Comparison of ENCODE assay signal across 16 cellular contexts in genomic region chr6:133893324-133893692, GRCh38. TPM values are rescaled to one million over a fixed set of nuclear protein-coding genes. Genes with fewer than 3 reads are reported as not detected.
A peak's percentile ranks its signal among the peaks of the same experiment; 100 is the strongest.
DNase-seq lines count a peak whose midpoint lies in the region; ATAC-seq and TF ChIP-seq lines count a peak whose summit lies in the region.
"Had no signal": no experiment of that assay in that cellular context is flagged by ENCODE, and none has a peak within 500 bp of the region (broad histone marks: within the 10 kb centered on the region; RNA-seq: fewer than 3 reads in every experiment).

No MANE protein-coding gene starts in this region.

- peaks cover 17 to 57% (median 43%) of the 10 kb centered on the region in 7 donors for H3K4me1 Mint-ChIP-seq in naive thymus-derived CD4-positive, alpha-beta T cell

- H3K27me3 ChIP-seq in right atrium auricular region (peaks cover 11 to 53% of the 10 kb centered on the region in 2 donors), esophagus (ENCODE audit: control insufficient read depth in 1 of 2, insufficient read depth in 2 of 2, low read length in 2 of 2) (peaks cover 0 to 30% of the 10 kb centered on the region in 2 donors), foreskin keratinocyte (peaks cover 99% of the 10 kb centered on the region)
- peaks cover 14 to 37% of the 10 kb centered on the region in 2 donors for H3K27me3 ChIP-seq in naive thymus-derived CD4-positive, alpha-beta T cell (ENCODE audit: control insufficient read depth in 2 of 2, insufficient read depth in 2 of 2, low read length in 2 of 2)

- H3K9me3 ChIP-seq in right atrium auricular region = no peaks in the 10 kb centered on the region
- H3K9me3 ChIP-seq in esophagus (ENCODE audit: control insufficient read depth in 2 of 2, insufficient read depth in 1 of 2, low read depth in 1 of 2, low read length in 1 of 2) = peaks cover 0 to 8% of the 10 kb centered on the region in 2 donors
- no peaks in the 10 kb centered on the region for H3K9me3 ChIP-seq in naive thymus-derived CD4-positive, alpha-beta T cell (ENCODE audit: control insufficient read depth in 2 of 3, low read length in 3 of 3)
- H3K9me3 ChIP-seq: uterus had no signal

- H3K36me3 ChIP-seq in right atrium auricular region (no peaks in the 10 kb centered on the region), esophagus (ENCODE audit: control insufficient read depth in 2 of 2, insufficient read depth in 2 of 2, low read length in 1 of 2) (no peaks in the 10 kb centered on the region), urinary bladder (ENCODE audit: insufficient read depth) (no peaks in the 10 kb centered on the region)
- no peaks in the 10 kb centered on the region for H3K36me3 ChIP-seq in naive thymus-derived CD4-positive, alpha-beta T cell (ENCODE audit: control insufficient read depth in 2 of 3, insufficient read depth in 3 of 3, low read length in 3 of 3)
- H3K36me3 ChIP-seq: uterus had no signal

- H3K4me3 ChIP-seq in right atrium auricular region (peak overlapping the region in 1 of 2 donors; percentile 53), esophagus (ENCODE audit: low read depth in 1 of 2, low read length in 2 of 2) (no peak overlapping the region), urinary bladder (ENCODE audit: low read depth, low read length) (peak overlapping the region; percentile 51)
- no peak overlapping the region for H3K4me3 ChIP-seq in naive thymus-derived CD4-positive, alpha-beta T cell (ENCODE audit: low read length)
- H3K4me3 ChIP-seq: dorsolateral prefrontal cortex had no signal

- POLR2A ChIA-PET in naive thymus-derived CD4-positive, alpha-beta T cell (lab: Charles Lee) = no interaction called here

- intact Hi-C loops in cardiac septum (cut with DNase I) = no loop called here
- intact Hi-C loops in naive thymus-derived CD4-positive, alpha-beta T cell (cut with micrococcal nuclease) = loop anchor here in 1 of 2 donors (5.0 kb wide), 1 partner anchor 651 kb away; the partner anchor contains the start of gene EYA4

- H3K27ac ChIP-seq in right atrium auricular region (peak overlapping the region; percentile 58 to 81), esophagus (ENCODE audit: low read depth in 2 of 2, low read length in 1 of 2) (peak overlapping the region; percentile 15 to 50), urinary bladder (ENCODE audit: low read depth) (peak overlapping the region; percentile 48), foreskin keratinocyte (no peak overlapping the region)
- no peak overlapping the region for H3K27ac ChIP-seq in naive thymus-derived CD4-positive, alpha-beta T cell (ENCODE audit: low read depth, low read length)
- H3K27ac ChIP-seq: dorsolateral prefrontal cortex, parathyroid adenoma had no signal

- peak overlapping the region in 1 of 9 donors; percentile 35 for H3K27ac Mint-ChIP-seq in naive thymus-derived CD4-positive, alpha-beta T cell

- H3K27me3 Mint-ChIP-seq in naive thymus-derived CD4-positive, alpha-beta T cell = peaks cover 86 to 93% (median 92%) of the 10 kb centered on the region in 5 donors

- TF ChIP-seq CTCF in right atrium auricular region (IDR thresholded peaks at IDR 0.05) (no peak), foreskin keratinocyte (conservative IDR thresholded peaks at IDR 0.05) (no peak)

- CTCF ChIA-PET in naive thymus-derived CD4-positive, alpha-beta T cell (lab: Charles Lee) = interaction anchor here (1.1 to 1.2 kb wide), 2 partner anchors 10 to 24 kb away, joined by 3 read pairs; no protein-coding TSS in a partner anchor

- WGBS in esophagus, 2 donors = 26 to 27% methylated on average over 9 of the region's 9 CpGs
- WGBS in urinary bladder = 31% methylated on average over 9 of the region's 9 CpGs

- no peak for ATAC-seq in naive thymus-derived CD4-positive, alpha-beta T cell
- ATAC-seq in foreskin keratinocyte = no peak
- ATAC-seq: activated T-cell treated with anti-CD3 and anti-CD28 coated beads, Interleukin-2, amount 50 U/mL, for 4 hours had no signal

- peaks cover 0 to 8% (median 0%) of the 10 kb centered on the region in 11 donors for H3K9me3 Mint-ChIP-seq in naive thymus-derived CD4-positive, alpha-beta T cell
- H3K9me3 Mint-ChIP-seq: activated T-cell treated with anti-CD3 and anti-CD28 coated beads, Interleukin-2, amount 50 U/mL, for 4 hours had no signal

- DNase-seq in right atrium auricular region (ENCODE audit: low spot score) = no peak
- no peak for DNase-seq in cardiac septum (ENCODE audit: low spot score)
- DNase-seq in naive thymus-derived CD4-positive, alpha-beta T cell = no peak
- DNase-seq in foreskin keratinocyte = no peak
- no peak for DNase-seq in GM19240 (ENCODE audit: insufficient read length, low spot score)
- DNase-seq in NCI-H446 treated with DMSO at 0.1 percent for 48 hours (lab: John Stamatoyannopoulos, UW) = no peak
- DNase-seq: activated CD4-positive, alpha-beta T cell treated with anti-CD3 and anti-CD28 coated beads for 1 hour; activated T-cell treated with anti-CD3 and anti-CD28 coated beads, Interleukin-2, amount 50 U/mL, for 4 hours; DMS79 treated with DMSO at 0.1 percent for 48 hours; dorsolateral prefrontal cortex; NCI-H1048; NCI-H226; uterus had no signal

- H3K4me1 ChIP-seq in right atrium auricular region (peaks cover 0 to 44% of the 10 kb centered on the region in 2 donors), esophagus (ENCODE audit: control insufficient read depth in 2 of 2, insufficient read depth in 2 of 2, low read length in 1 of 2) (peaks cover 0 to 4% of the 10 kb centered on the region in 2 donors), urinary bladder (ENCODE audit: insufficient read depth) (no peaks in the 10 kb centered on the region), foreskin keratinocyte (no peaks in the 10 kb centered on the region)
- peaks cover 9 to 13% of the 10 kb centered on the region in 2 donors for H3K4me1 ChIP-seq in naive thymus-derived CD4-positive, alpha-beta T cell (ENCODE audit: control insufficient read depth in 2 of 2, insufficient read depth in 2 of 2, low read length in 2 of 2)
- H3K4me1 ChIP-seq: parathyroid adenoma, uterus had no signal

- peak overlapping the region in 8 of 10 donors; percentile 0 to 78 (median 36) for H3K4me3 Mint-ChIP-seq in naive thymus-derived CD4-positive, alpha-beta T cell
- H3K4me3 Mint-ChIP-seq: activated T-cell treated with anti-CD3 and anti-CD28 coated beads, Interleukin-2, amount 50 U/mL, for 4 hours had no signal

- peaks cover 0 to 4% (median 0%) of the 10 kb centered on the region in 5 donors for H3K36me3 Mint-ChIP-seq in naive thymus-derived CD4-positive, alpha-beta T cell

RNA-seq across cellular contexts. Expression of gene TCF21, which starts 4.4 kb away (rescaled TPM):
- 10 to 100 TPM in 1 of 2 donors, 1 to 10 TPM in 1; 7.5 to 16.5 TPM for total RNA-seq in right atrium auricular region
- total RNA-seq in cardiac septum = 2.0 TPM
- polyA plus RNA-seq in esophagus = 1 to 10 TPM; 1.2 to 1.9 TPM
- total RNA-seq in naive thymus-derived CD4-positive, alpha-beta T cell = not detected
- not detected for polyA plus RNA-seq in naive thymus-derived CD4-positive, alpha-beta T cell
- total RNA-seq in urinary bladder = 25.3 TPM
- 25.6 TPM for polyA plus RNA-seq in urinary bladder
- total RNA-seq in foreskin keratinocyte = not detected in 2 replicates
- polyA plus RNA-seq in foreskin keratinocyte = not detected in 2 replicates

RNA-seq across cellular contexts. Expression of gene TBPL1, which starts 59.7 kb away (rescaled TPM):
- 10 to 100 TPM; 18.9 to 22.6 TPM for total RNA-seq in right atrium auricular region
- total RNA-seq in cardiac septum = 12.2 TPM
- 10 to 100 TPM; 13.1 to 16.1 TPM for polyA plus RNA-seq in esophagus
- total RNA-seq in naive thymus-derived CD4-positive, alpha-beta T cell = 10 to 100 TPM; 21.0 to 34.7 (median 25.4) TPM
- 10 to 100 TPM; 48.5 to 51.2 TPM for polyA plus RNA-seq in naive thymus-derived CD4-positive, alpha-beta T cell
- total RNA-seq in urinary bladder = 39.7 TPM
- 30.4 TPM for polyA plus RNA-seq in urinary bladder
- total RNA-seq in foreskin keratinocyte = 38.1 and 41.5 TPM in 2 replicates
- 32.5 and 37.6 TPM in 2 replicates for polyA plus RNA-seq in foreskin keratinocyte

Comparison
In these comparisons a context has a peak if more than half of its experiments do, and no peak if none do; other contexts are left out.
1. H3K27ac ChIP-seq: peak in right atrium auricular region (2 of 2), esophagus (2 of 2) and urinary bladder (single experiment); none in naive thymus-derived CD4-positive, alpha-beta T cell (single experiment) and foreskin keratinocyte (single experiment).